In the genomic region with DNA sequence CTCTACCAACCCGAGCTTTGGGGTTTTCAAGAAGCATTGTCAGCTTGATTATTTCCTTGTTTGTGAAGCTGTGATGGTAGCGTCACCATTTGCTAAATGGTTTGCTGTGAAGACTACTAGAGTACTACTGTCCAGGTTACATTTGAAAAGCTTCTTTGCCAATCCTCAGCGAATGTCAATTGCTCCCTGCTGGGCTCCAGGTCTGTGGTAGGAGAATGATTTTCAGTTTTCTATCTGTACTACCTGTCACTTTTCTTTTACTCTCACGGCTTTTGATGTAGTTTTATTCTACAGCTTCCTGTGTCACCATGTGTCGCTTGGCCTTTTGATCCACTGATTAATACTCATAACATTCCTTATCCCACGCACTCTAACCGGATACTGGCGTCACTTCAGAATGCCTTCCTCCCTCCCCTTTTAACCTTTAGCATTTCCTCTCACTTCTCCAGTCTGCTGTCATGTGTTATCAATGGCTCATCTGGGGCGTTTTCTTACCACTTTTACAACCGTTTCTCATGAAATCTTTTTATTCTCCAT, we compare ENCODE assay signal across 1 cellular context.
TF ChIP-seq lines count a peak whose summit lies in the region.

No MANE protein-coding gene starts in this region.

TF ChIP-seq in GM23338, 12 proteins besides CTCF, POLR2A, EP300 and RAD21 (continued from another document):
- TF ChIP-seq, protein P1, sequence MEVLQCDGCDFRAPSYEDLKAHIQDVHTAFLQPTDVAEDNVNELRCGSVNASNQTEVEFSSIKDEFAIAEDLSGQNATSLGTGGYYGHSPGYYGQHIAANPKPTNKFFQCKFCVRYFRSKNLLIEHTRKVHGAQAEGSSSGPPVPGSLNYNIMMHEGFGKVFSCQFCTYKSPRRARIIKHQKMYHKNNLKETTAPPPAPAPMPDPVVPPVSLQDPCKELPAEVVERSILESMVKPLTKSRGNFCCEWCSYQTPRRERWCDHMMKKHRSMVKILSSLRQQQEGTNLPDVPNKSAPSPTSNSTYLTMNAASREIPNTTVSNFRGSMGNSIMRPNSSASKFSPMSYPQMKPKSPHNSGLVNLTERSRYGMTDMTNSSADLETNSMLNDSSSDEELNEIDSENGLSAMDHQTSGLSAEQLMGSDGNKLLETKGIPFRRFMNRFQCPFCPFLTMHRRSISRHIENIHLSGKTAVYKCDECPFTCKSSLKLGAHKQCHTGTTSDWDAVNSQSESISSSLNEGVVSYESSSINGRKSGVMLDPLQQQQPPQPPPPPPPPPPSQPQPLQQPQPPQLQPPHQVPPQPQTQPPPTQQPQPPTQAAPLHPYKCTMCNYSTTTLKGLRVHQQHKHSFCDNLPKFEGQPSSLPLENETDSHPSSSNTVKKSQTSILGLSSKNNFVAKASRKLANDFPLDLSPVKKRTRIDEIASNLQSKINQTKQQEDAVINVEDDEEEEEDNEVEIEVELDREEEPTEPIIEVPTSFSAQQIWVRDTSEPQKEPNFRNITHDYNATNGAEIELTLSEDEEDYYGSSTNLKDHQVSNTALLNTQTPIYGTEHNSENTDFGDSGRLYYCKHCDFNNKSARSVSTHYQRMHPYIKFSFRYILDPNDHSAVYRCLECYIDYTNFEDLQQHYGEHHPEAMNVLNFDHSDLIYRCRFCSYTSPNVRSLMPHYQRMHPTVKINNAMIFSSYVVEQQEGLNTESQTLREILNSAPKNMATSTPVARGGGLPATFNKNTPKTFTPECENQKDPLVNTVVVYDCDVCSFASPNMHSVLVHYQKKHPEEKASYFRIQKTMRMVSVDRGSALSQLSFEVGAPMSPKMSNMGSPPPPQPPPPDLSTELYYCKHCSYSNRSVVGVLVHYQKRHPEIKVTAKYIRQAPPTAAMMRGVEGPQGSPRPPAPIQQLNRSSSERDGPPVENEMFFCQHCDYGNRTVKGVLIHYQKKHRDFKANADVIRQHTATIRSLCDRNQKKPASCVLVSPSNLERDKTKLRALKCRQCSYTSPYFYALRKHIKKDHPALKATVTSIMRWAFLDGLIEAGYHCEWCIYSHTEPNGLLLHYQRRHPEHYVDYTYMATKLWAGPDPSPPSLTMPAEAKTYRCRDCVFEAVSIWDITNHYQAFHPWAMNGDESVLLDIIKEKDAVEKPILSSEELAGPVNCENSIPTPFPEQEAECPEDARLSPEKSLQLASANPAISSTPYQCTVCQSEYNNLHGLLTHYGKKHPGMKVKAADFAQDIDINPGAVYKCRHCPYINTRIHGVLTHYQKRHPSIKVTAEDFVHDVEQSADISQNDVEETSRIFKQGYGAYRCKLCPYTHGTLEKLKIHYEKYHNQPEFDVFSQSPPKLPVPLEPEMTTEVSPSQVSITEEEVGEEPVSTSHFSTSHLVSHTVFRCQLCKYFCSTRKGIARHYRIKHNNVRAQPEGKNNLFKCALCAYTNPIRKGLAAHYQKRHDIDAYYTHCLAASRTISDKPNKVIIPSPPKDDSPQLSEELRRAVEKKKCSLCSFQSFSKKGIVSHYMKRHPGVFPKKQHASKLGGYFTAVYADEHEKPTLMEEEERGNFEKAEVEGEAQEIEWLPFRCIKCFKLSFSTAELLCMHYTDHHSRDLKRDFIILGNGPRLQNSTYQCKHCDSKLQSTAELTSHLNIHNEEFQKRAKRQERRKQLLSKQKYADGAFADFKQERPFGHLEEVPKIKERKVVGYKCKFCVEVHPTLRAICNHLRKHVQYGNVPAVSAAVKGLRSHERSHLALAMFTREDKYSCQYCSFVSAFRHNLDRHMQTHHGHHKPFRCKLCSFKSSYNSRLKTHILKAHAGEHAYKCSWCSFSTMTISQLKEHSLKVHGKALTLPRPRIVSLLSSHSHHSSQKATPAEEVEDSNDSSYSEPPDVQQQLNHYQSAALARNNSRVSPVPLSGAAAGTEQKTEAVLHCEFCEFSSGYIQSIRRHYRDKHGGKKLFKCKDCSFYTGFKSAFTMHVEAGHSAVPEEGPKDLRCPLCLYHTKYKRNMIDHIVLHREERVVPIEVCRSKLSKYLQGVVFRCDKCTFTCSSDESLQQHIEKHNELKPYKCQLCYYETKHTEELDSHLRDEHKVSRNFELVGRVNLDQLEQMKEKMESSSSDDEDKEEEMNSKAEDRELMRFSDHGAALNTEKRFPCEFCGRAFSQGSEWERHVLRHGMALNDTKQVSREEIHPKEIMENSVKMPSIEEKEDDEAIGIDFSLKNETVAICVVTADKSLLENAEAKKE (CRISPR knock-in tag; IDR thresholded peaks at IDR 0.05), result no peak
- TF ChIP-seq NANOG (IDR thresholded peaks at IDR 0.05; ENCODE audit: borderline replicate concordance) (no peak), CREB1 (CRISPR knock-in tag; IDR thresholded peaks at IDR 0.05; ENCODE audit: low read depth) (no peak), ZNF114 (CRISPR knock-in tag; IDR thresholded peaks at IDR 0.05) (no peak), ZNF331 (CRISPR knock-in tag; IDR thresholded peaks at IDR 0.05; ENCODE audit: low read depth) (no peak), EZH2 (IDR thresholded peaks at IDR 0.05; ENCODE audit: low read depth, unreplicated experiment) (no peak), EZH2phosphoT487 (IDR thresholded peaks at IDR 0.05; ENCODE audit: unreplicated experiment) (no peak), JUNB (IDR thresholded peaks at IDR 0.05; ENCODE audit: unreplicated experiment) (no peak), POLR2AphosphoS5 (IDR thresholded peaks at IDR 0.05; ENCODE audit: low read depth) (no peak)
- TF ChIP-seq, protein P2, sequence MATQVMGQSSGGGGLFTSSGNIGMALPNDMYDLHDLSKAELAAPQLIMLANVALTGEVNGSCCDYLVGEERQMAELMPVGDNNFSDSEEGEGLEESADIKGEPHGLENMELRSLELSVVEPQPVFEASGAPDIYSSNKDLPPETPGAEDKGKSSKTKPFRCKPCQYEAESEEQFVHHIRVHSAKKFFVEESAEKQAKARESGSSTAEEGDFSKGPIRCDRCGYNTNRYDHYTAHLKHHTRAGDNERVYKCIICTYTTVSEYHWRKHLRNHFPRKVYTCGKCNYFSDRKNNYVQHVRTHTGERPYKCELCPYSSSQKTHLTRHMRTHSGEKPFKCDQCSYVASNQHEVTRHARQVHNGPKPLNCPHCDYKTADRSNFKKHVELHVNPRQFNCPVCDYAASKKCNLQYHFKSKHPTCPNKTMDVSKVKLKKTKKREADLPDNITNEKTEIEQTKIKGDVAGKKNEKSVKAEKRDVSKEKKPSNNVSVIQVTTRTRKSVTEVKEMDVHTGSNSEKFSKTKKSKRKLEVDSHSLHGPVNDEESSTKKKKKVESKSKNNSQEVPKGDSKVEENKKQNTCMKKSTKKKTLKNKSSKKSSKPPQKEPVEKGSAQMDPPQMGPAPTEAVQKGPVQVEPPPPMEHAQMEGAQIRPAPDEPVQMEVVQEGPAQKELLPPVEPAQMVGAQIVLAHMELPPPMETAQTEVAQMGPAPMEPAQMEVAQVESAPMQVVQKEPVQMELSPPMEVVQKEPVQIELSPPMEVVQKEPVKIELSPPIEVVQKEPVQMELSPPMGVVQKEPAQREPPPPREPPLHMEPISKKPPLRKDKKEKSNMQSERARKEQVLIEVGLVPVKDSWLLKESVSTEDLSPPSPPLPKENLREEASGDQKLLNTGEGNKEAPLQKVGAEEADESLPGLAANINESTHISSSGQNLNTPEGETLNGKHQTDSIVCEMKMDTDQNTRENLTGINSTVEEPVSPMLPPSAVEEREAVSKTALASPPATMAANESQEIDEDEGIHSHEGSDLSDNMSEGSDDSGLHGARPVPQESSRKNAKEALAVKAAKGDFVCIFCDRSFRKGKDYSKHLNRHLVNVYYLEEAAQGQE (IDR thresholded peaks at IDR 0.05; ENCODE audit: unreplicated experiment), result no peak
- TF ChIP-seq, protein P3, sequence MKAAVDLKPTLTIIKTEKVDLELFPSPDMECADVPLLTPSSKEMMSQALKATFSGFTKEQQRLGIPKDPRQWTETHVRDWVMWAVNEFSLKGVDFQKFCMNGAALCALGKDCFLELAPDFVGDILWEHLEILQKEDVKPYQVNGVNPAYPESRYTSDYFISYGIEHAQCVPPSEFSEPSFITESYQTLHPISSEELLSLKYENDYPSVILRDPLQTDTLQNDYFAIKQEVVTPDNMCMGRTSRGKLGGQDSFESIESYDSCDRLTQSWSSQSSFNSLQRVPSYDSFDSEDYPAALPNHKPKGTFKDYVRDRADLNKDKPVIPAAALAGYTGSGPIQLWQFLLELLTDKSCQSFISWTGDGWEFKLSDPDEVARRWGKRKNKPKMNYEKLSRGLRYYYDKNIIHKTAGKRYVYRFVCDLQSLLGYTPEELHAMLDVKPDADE (IDR thresholded peaks at IDR 0.05), result no peak
TF ChIP-seq in GM23338: peak in this region for 0.
